In the genomic region with DNA sequence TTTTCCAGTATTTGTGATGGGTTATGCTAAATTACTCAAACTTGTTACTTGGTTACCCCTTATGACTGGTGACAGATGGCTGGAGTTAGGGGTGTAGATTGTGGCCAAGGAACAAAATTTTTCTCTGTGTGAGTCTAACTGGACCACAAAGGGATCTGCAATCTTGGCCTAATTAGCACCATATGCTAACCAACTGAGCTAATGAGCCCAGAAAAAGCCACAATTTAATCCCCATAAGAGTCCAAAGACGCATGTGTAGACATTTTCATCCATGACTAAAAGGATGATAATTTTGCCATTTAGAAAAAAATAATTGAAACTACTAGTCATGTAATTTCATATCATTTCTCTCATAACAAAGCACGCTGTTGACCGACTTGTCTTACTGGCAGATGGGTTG, we compare ENCODE assay signal across 15 cellular contexts.
"Had no signal": no experiment of that assay in that cellular context is flagged by ENCODE, and none has a peak within 500 bp of the region (broad histone marks: within the 10 kb centered on the region; RNA-seq: fewer than 3 reads in every experiment).

No MANE protein-coding gene starts in this region.

- ATAC-seq: activated CD8-positive, alpha-beta T cell treated with anti-CD3 and anti-CD28 coated beads for 36 hours; activated T-cell treated with anti-CD3 and anti-CD28 coated beads, Interleukin-2, amount 50 U/mL, for 72 hours; left lung; naive thymus-derived CD8-positive, alpha-beta T cell had no signal

- H3K36me3 ChIP-seq: breast epithelium, left lung, stomach, upper lobe of left lung had no signal

- H3K4me3 ChIP-seq: breast epithelium, hepatocyte, left lung, stomach, testis, upper lobe of left lung had no signal

- DNase-seq: activated CD4-positive, alpha-beta T cell treated with anti-CD3 and anti-CD28 coated beads for 4 hours; activated CD8-positive, alpha-beta memory T cell treated with anti-CD3 and anti-CD28 coated beads, Interleukin-2, amount 50 U/mL, for 4 hours; activated CD8-positive, alpha-beta T cell treated with anti-CD3 and anti-CD28 coated beads for 36 hours; activated naive CD8-positive, alpha-beta T cell treated with anti-CD3 and anti-CD28 coated beads for 36 hours; activated T-cell treated with anti-CD3 and anti-CD28 coated beads, Interleukin-2, amount 50 U/mL, for 72 hours; dermis blood vessel endothelial cell; left lung; naive thymus-derived CD8-positive, alpha-beta T cell; stimulated activated CD4-positive, alpha-beta T cell treated with anti-CD3 and anti-CD28 coated beads, Interleukin-12 subunit alpha, Interleukin-12 subunit beta, amount 100 ng/mL, for 4 hours; stimulated activated CD4-positive, alpha-beta T cell treated with anti-CD3 and anti-CD28 coated beads, Interleukin-2, amount 100 ng/mL, for 24 hours; stomach; testis; upper lobe of left lung had no signal

- H3K27me3 ChIP-seq: breast epithelium, hepatocyte, left lung, stomach, testis, upper lobe of left lung had no signal
